ENCODE assay signal across 8 cellular contexts in genomic region chr16:30922960-30923535, GRCh38. TPM values are rescaled to one million over a fixed set of nuclear protein-coding genes. Genes with fewer than 3 reads are reported as not detected.
A peak's percentile ranks its signal among the peaks of the same experiment; 100 is the strongest.
DNase-seq lines count a peak whose midpoint lies in the region; ATAC-seq and TF ChIP-seq lines count a peak whose summit lies in the region.

No MANE protein-coding gene starts in this region.

- no peaks in the 10 kb centered on the region for H4K20me1 ChIP-seq in PC-3 (ENCODE audit: low read length)

- no peak for TF ChIP-seq CTCF in PC-3 (conservative IDR thresholded peaks at IDR 0.05; ENCODE audit: low read depth, low read length)
- TF ChIP-seq CTCF in epithelial cell of proximal tubule (conservative IDR thresholded peaks at IDR 0.05; ENCODE audit: low read depth, low read length) = no peak

- DNase-seq in DMS153 (lab: John Stamatoyannopoulos, UW) (peak; percentile 99), KBM-7 (peak; percentile 100), PC-3 (peak; percentile 98), epithelial cell of proximal tubule (ENCODE audit: low read depth) (peak; percentile 92)
- DNase-seq in activated T-cell treated with anti-CD3 and anti-CD28 coated beads, Interleukin-2, amount 50 U/mL, for 1 hour = peak; percentile 91
- peak; percentile 88 to 89 for DNase-seq in stimulated activated CD8-positive, alpha-beta memory T cell treated with anti-CD3 and anti-CD28 coated beads, Interleukin-2, amount 100 ng/mL, for 1 hour (ENCODE audit: low read depth in 2 of 2)

- H3K9me2 ChIP-seq in PC-3 (replicated peaks; ENCODE audit: low read length) = no peaks in the 10 kb centered on the region

- peak overlapping the region; percentile 73 for H3K4me2 ChIP-seq in PC-3 (ENCODE audit: low read length)

- in situ Hi-C loops in KBM-7 (cut with MboI; ENCODE audit: low pct_unique_long_range_greater_than_20kb, low sequenced_read_pairs) = no loop called here

- peak overlapping the region; percentile 86 for H3K4me3 ChIP-seq in PC-3 (ENCODE audit: low read length)
- H3K4me3 ChIP-seq in epithelial cell of proximal tubule (ENCODE audit: low read depth, low read length) = peak overlapping the region; percentile 70
- H3K4me3 ChIP-seq in mononuclear cell (ENCODE audit: low read length) = peak overlapping the region; percentile 73

- intact Hi-C loops in PC-3 (cut with micrococcal nuclease) = loop anchor here (1.0 kb wide), 1 partner anchor 27 kb away; the partner anchor contains the start of gene CTF1

- peak overlapping the region; percentile 78 for H3K27ac ChIP-seq in PC-3 (ENCODE audit: low read length)

- CTCF ChIA-PET in PC-3 (lab: Charles Lee) = no interaction called here

- ATAC-seq in GM21737 (IDR thresholded peaks at IDR 0.05; ENCODE audit: unreplicated experiment) (peak; percentile 61), PC-3 (peak; percentile 81)

- H3F3A ChIP-seq in PC-3 (ENCODE audit: low read length, unreplicated experiment) = no peaks in the 10 kb centered on the region

- peak overlapping the region; percentile 86 for H3K9ac ChIP-seq in PC-3 (ENCODE audit: low read length)

- H3K9me3 ChIP-seq in PC-3 (ENCODE audit: low read length) = no peaks in the 10 kb centered on the region
- H3K9me3 ChIP-seq in mononuclear cell (ENCODE audit: low read depth, low read length) = no peaks in the 10 kb centered on the region

- BruUV-seq in PC-3 (replicated peaks; lab: Mats Ljungman, UMichigan) = TSS peak; percentile 61

- H3K36me3 ChIP-seq in PC-3 (ENCODE audit: low read depth, low read length) = no peaks in the 10 kb centered on the region; the same call in 1 of the 2 replicates

- POLR2A ChIA-PET in PC-3 (lab: Charles Lee; ENCODE audit: unreplicated experiment) = no interaction called here

- no peaks in the 10 kb centered on the region for H3K27me3 ChIP-seq in PC-3 (ENCODE audit: low read length)
- H3K27me3 ChIP-seq in mononuclear cell (ENCODE audit: insufficient read depth, low read length) = no peaks in the 10 kb centered on the region

- peaks cover 6% of the 10 kb centered on the region for H3K79me2 ChIP-seq in PC-3 (ENCODE audit: low read length)

- H3K4me1 ChIP-seq in PC-3 (ENCODE audit: insufficient read depth, low read length) = peaks cover 7% of the 10 kb centered on the region
- peaks cover 21% of the 10 kb centered on the region for H3K4me1 ChIP-seq in mononuclear cell (ENCODE audit: insufficient read depth, low read length)

- peak overlapping the region; percentile 77 for H2AFZ ChIP-seq in PC-3 (ENCODE audit: low read length)

RNA-seq across cellular contexts. Expression of gene FBXL19, which starts 0.3 kb away (rescaled TPM):
- 36.2 and 48.5 TPM in 2 replicates for total RNA-seq in PC-3 (2014; rRNA removed)
- 35.6 and 65.3 TPM in 2 replicates for total RNA-seq in epithelial cell of proximal tubule
- total RNA-seq in mononuclear cell = 5.4 TPM

RNA-seq across cellular contexts. Expression of gene ORAI3, which starts 25.8 kb away (rescaled TPM):
- total RNA-seq in PC-3 (2014; rRNA removed) (3.6 and 5.7 TPM in 2 replicates), epithelial cell of proximal tubule (10.4 and 37.6 TPM in 2 replicates), mononuclear cell (11.3 TPM)

RNA-seq across cellular contexts. Expression of gene CTF1, which starts 26.6 kb away (rescaled TPM):
- total RNA-seq in PC-3 (2014; rRNA removed) = 0.29 and 0.98 TPM in 2 replicates
- 0.87 and 4.3 TPM in 2 replicates for total RNA-seq in epithelial cell of proximal tubule
- 0.21 TPM for total RNA-seq in mononuclear cell

RNA-seq across cellular contexts. Expression of gene BCL7C, which starts 29.2 kb away (rescaled TPM):
- total RNA-seq in PC-3 (2014; rRNA removed) (75.6 and 97.3 TPM in 2 replicates), epithelial cell of proximal tubule (57.6 and 79.1 TPM in 2 replicates), mononuclear cell (17.0 TPM)

RNA-seq across cellular contexts. Expression of gene SETD1A, which starts 34.5 kb away (rescaled TPM):
- total RNA-seq in PC-3 (2014; rRNA removed) = 7.9 and 8.6 TPM in 2 replicates
- total RNA-seq in epithelial cell of proximal tubule = 4.7 and 5.5 TPM in 2 replicates
- 16.1 TPM for total RNA-seq in mononuclear cell

Comparison
In these comparisons a context has a peak if more than half of its experiments do, and no peak if none do; other contexts are left out.
1. Peak in every context shown above with its lines: DNase-seq, ATAC-seq, H3K4me3 ChIP-seq and H3K27ac ChIP-seq.